ENCODE assay signal across 3 cellular contexts in genomic region chr4:23594125-23594524, GRCh38.
"Had no signal": no experiment of that assay in that cellular context is flagged by ENCODE, and none has a peak within 500 bp of the region (broad histone marks: within the 10 kb centered on the region; RNA-seq: fewer than 3 reads in every experiment).

No MANE protein-coding gene starts in this region.

- H3K4me3 ChIP-seq: GM12878 had no signal

- DNase-seq: GDM1, GF-D8 had no signal
